In genomic region chr1:36383240-36383639, GRCh38 we compare ENCODE assay signal across 13 cellular contexts. TPM values are rescaled to one million over a fixed set of nuclear protein-coding genes. Genes with fewer than 3 reads are reported as not detected.
DNase-seq lines count a peak whose midpoint lies in the region; ATAC-seq lines count a peak whose summit lies in the region.
"Had no signal": no experiment of that assay in that cellular context is flagged by ENCODE, and none has a peak within 500 bp of the region (broad histone marks: within the 10 kb centered on the region; RNA-seq: fewer than 3 reads in every experiment).

No MANE protein-coding gene starts in this region.

- POLR2A ChIA-PET in activated CD4-positive, alpha-beta T cell treated with anti-CD3 and anti-CD28 coated beads, Interleukin-2, amount 10 ng/mL, durations not matched to agents 7 days and 5 days (lab: Charles Lee) = no interaction called here

- peak overlapping the region; percentile 82 for H3K4me3 Mint-ChIP-seq in activated CD4-positive, alpha-beta T cell treated with anti-CD3 and anti-CD28 coated beads, Interleukin-2, amount 10 ng/mL, durations not matched to agents 7 days and 5 days
- H3K4me3 Mint-ChIP-seq in T-helper 17 cell = peak overlapping the region; percentile 75
- peak overlapping the region; percentile 85 for H3K4me3 Mint-ChIP-seq in stimulated activated effector memory CD8-positive, alpha-beta T cell treated with anti-CD3 and anti-CD28 coated beads, Interleukin-12 subunit alpha, Interleukin-12 subunit beta, amount 100 ng/mL, for 72 hours

- H3K4me1 Mint-ChIP-seq in activated CD4-positive, alpha-beta T cell treated with anti-CD3 and anti-CD28 coated beads, Interleukin-2, amount 10 ng/mL, durations not matched to agents 7 days and 5 days = peaks cover 73% of the 10 kb centered on the region
- H3K4me1 Mint-ChIP-seq in T-helper 17 cell = peaks cover 50% of the 10 kb centered on the region
- H3K4me1 Mint-ChIP-seq in stimulated activated effector memory CD8-positive, alpha-beta T cell treated with anti-CD3 and anti-CD28 coated beads, Interleukin-12 subunit alpha, Interleukin-12 subunit beta, amount 100 ng/mL, for 72 hours = peaks cover 73% of the 10 kb centered on the region

- H3K9me3 Mint-ChIP-seq in activated CD4-positive, alpha-beta T cell treated with anti-CD3 and anti-CD28 coated beads, Interleukin-2, amount 10 ng/mL, durations not matched to agents 7 days and 5 days = no peaks in the 10 kb centered on the region
- H3K9me3 Mint-ChIP-seq in stimulated activated effector memory CD8-positive, alpha-beta T cell treated with anti-CD3 and anti-CD28 coated beads, Interleukin-12 subunit alpha, Interleukin-12 subunit beta, amount 100 ng/mL, for 72 hours = no peaks in the 10 kb centered on the region

- H3K4me3 ChIP-seq in right cardiac atrium (ENCODE audit: low read length) = no peak overlapping the region

- H3K27ac Mint-ChIP-seq in activated CD4-positive, alpha-beta T cell treated with anti-CD3 and anti-CD28 coated beads, Interleukin-2, amount 10 ng/mL, durations not matched to agents 7 days and 5 days = peak overlapping the region; percentile 60
- H3K27ac Mint-ChIP-seq in T-helper 17 cell = peak overlapping the region; percentile 97
- no peak overlapping the region for H3K27ac Mint-ChIP-seq in stimulated activated effector memory CD8-positive, alpha-beta T cell treated with anti-CD3 and anti-CD28 coated beads, Interleukin-12 subunit alpha, Interleukin-12 subunit beta, amount 100 ng/mL, for 72 hours

- H3K36me3 Mint-ChIP-seq in activated CD4-positive, alpha-beta T cell treated with anti-CD3 and anti-CD28 coated beads, Interleukin-2, amount 10 ng/mL, durations not matched to agents 7 days and 5 days (ENCODE audit: low read depth) = peaks cover 22% of the 10 kb centered on the region
- H3K36me3 Mint-ChIP-seq in T-helper 17 cell (ENCODE audit: low read depth) = no peaks in the 10 kb centered on the region
- peaks cover 30% of the 10 kb centered on the region for H3K36me3 Mint-ChIP-seq in stimulated activated effector memory CD8-positive, alpha-beta T cell treated with anti-CD3 and anti-CD28 coated beads, Interleukin-12 subunit alpha, Interleukin-12 subunit beta, amount 100 ng/mL, for 72 hours

- peaks cover 25% of the 10 kb centered on the region for H3K4me1 ChIP-seq in right cardiac atrium (ENCODE audit: control insufficient read depth, insufficient read depth, low read length)

- no peaks in the 10 kb centered on the region for H3K27me3 ChIP-seq in right cardiac atrium (ENCODE audit: control insufficient read depth, insufficient read depth)

- intact Hi-C loops in right cardiac atrium (cut with DNase I) = loop anchor here in 1 of 4 donors (10.0 kb wide), 1 partner anchor 228 kb away; the partner anchor contains the start of gene MAP7D1

- 77% methylated on average over 4 of the region's 4 CpGs for whole genome bisulfite sequencing in right cardiac atrium

- H3K27ac ChIP-seq in right cardiac atrium (ENCODE audit: low read length) = peak overlapping the region; percentile 45
- H3K27ac ChIP-seq: parathyroid adenoma had no signal

- DNase-seq in activated CD4-positive, alpha-beta T cell treated with anti-CD3 and anti-CD28 coated beads, Interleukin-2, amount 10 ng/mL, durations not matched to agents 7 days and 5 days = no peak
- DNase-seq in activated CD4-positive, alpha-beta T cell treated with anti-CD3 and anti-CD28 coated beads for 1 hour = no peak
- no peak for DNase-seq in T-helper 17 cell
- DNase-seq in right cardiac atrium = peak in 1 of 3 donors; percentile 64
- no peak for DNase-seq in stimulated activated effector memory CD8-positive, alpha-beta T cell treated with anti-CD3 and anti-CD28 coated beads, Interleukin-12 subunit alpha, Interleukin-12 subunit beta, amount 100 ng/mL, for 72 hours (ENCODE audit: low spot score in 2 of 2)
- DNase-seq in stimulated activated CD4-positive, alpha-beta T cell treated with anti-CD3 and anti-CD28 coated beads, Interleukin-2, amount 100 ng/mL, for 48 hours = no peak
- DNase-seq in NCI-H1694 (lab: John Stamatoyannopoulos, UW) = no peak
- DNase-seq in SW480 (ENCODE audit: low spot score) = no peak
- DNase-seq: KBM-7, NCI-H2171 treated with DMSO at 0.1 percent for 48 hours, SHP77 treated with DMSO at 0.1 percent for 48 hours had no signal

- H3K9me3 ChIP-seq in T-helper 17 cell (ENCODE audit: control insufficient read depth, low read length, poor library complexity, severe bottlenecking) = no peaks in the 10 kb centered on the region
- no peaks in the 10 kb centered on the region for H3K9me3 ChIP-seq in right cardiac atrium (ENCODE audit: control insufficient read depth, low read length)

- H3K27me3 Mint-ChIP-seq in activated CD4-positive, alpha-beta T cell treated with anti-CD3 and anti-CD28 coated beads, Interleukin-2, amount 10 ng/mL, durations not matched to agents 7 days and 5 days = no peaks in the 10 kb centered on the region
- H3K27me3 Mint-ChIP-seq in T-helper 17 cell = no peaks in the 10 kb centered on the region

- CTCF ChIA-PET in activated CD4-positive, alpha-beta T cell treated with anti-CD3 and anti-CD28 coated beads, Interleukin-2, amount 10 ng/mL, durations not matched to agents 7 days and 5 days (lab: Charles Lee) = interaction anchor here (1.4 to 1.5 kb wide), 3 partner anchors 11 to 14 kb away, joined by 3 to 6 read pairs (median 5); partner anchors contain the start of gene LSM10

- ATAC-seq in T-helper 17 cell = no peak
- no peak for ATAC-seq in right cardiac atrium
- ATAC-seq in stimulated activated effector memory CD8-positive, alpha-beta T cell treated with anti-CD3 and anti-CD28 coated beads, Interleukin-12 subunit alpha, Interleukin-12 subunit beta, amount 100 ng/mL, for 72 hours = no peak
- ATAC-seq: activated CD4-positive, CD25-positive, alpha-beta regulatory T cell treated with anti-CD3 and anti-CD28 coated beads, Interleukin-2, amount 50 U/mL, for 24 hours had no signal

RNA-seq across cellular contexts. Expression of gene STK40, which starts 2.5 kb away (rescaled TPM):
- 10 to 100 TPM; 53.7 to 59.1 TPM for total RNA-seq in activated CD4-positive, alpha-beta T cell treated with anti-CD3 and anti-CD28 coated beads, Interleukin-2, amount 10 ng/mL, durations not matched to agents 7 days and 5 days
- total RNA-seq in T-helper 17 cell (10 to 100 TPM; 32.9 to 49.8 TPM), right cardiac atrium (10 to 100 TPM; 66.7 to 85.0 (median 73.7) TPM)
- 54.8 TPM for polyA plus RNA-seq in right cardiac atrium

RNA-seq across cellular contexts. Expression of gene LSM10, which starts 14.5 kb away (rescaled TPM):
- 10 to 100 TPM; 39.3 to 39.4 TPM for total RNA-seq in activated CD4-positive, alpha-beta T cell treated with anti-CD3 and anti-CD28 coated beads, Interleukin-2, amount 10 ng/mL, durations not matched to agents 7 days and 5 days
- total RNA-seq in T-helper 17 cell = 10 to 100 TPM; 26.4 to 31.1 TPM
- 10 to 100 TPM; 70.9 to 76.4 (median 73.5) TPM for total RNA-seq in right cardiac atrium
- polyA plus RNA-seq in right cardiac atrium = 121 TPM

RNA-seq across cellular contexts. Expression of gene EVA1B, which starts 59.8 kb away (rescaled TPM):
- total RNA-seq in activated CD4-positive, alpha-beta T cell treated with anti-CD3 and anti-CD28 coated beads, Interleukin-2, amount 10 ng/mL, durations not matched to agents 7 days and 5 days = 1 to 10 TPM; 7.3 to 9.3 TPM
- total RNA-seq in T-helper 17 cell = 10 to 100 TPM in 1 of 2 donors, 1 to 10 TPM in 1; 6.2 to 10.8 TPM
- total RNA-seq in right cardiac atrium = 10 to 100 TPM; 11.5 to 14.0 (median 13.1) TPM
- polyA plus RNA-seq in right cardiac atrium = 17.4 TPM
